Comparison of ENCODE assay signal across 8 cellular contexts in genomic region chr2:8544786-8545631, GRCh38.
DNase-seq lines count a peak whose midpoint lies in the region; ATAC-seq and TF ChIP-seq lines count a peak whose summit lies in the region.

No MANE protein-coding gene starts in this region.

- H3K9ac ChIP-seq in SU-DHL-6 (ENCODE audit: low read length) = peak overlapping the region; percentile 19; the same call in 1 of the 2 replicates

- no peaks in the 10 kb centered on the region for H3K27me3 ChIP-seq in SU-DHL-6 (ENCODE audit: low read length)

- peak overlapping the region; percentile 26 for H3K4me2 ChIP-seq in SU-DHL-6 (ENCODE audit: low read depth, low read length, poor library complexity, severe bottlenecking)

- peak; percentile 33 for DNase-seq in DMS53 treated with DMSO at 0.1 percent for 48 hours (lab: John Stamatoyannopoulos, UW; ENCODE audit: unreplicated experiment)
- DNase-seq in HS-27A (ENCODE audit: low read depth) = peak; percentile 12
- peak; percentile 69 to 76 (median 70) for DNase-seq in immature natural killer cell
- DNase-seq in stimulated activated CD4-positive, alpha-beta T cell treated with anti-CD3 and anti-CD28 coated beads, Interleukin-2, amount 100 ng/mL, for 48 hours = peak; percentile 82 to 85
- no peak for DNase-seq in DMS153 treated with DMSO at 0.1 percent for 48 hours (lab: John Stamatoyannopoulos, UW; ENCODE audit: unreplicated experiment)

- H3K9me2 ChIP-seq in SU-DHL-6 (replicated peaks; ENCODE audit: insufficient read depth, low read length) = no peaks in the 10 kb centered on the region

- peak; percentile 49 for ATAC-seq in GM21381 (IDR thresholded peaks at IDR 0.05; ENCODE audit: unreplicated experiment)

- no peaks in the 10 kb centered on the region for H3K36me3 ChIP-seq in SU-DHL-6 (ENCODE audit: low read length)

- no peaks in the 10 kb centered on the region for H4K20me1 ChIP-seq in SU-DHL-6 (ENCODE audit: low read depth, low read length)

- H3K4me1 Mint-ChIP-seq in activated naive CD8-positive, alpha-beta T cell (ENCODE audit: low read depth) = peaks cover 71% of the 10 kb centered on the region
- H3K4me1 Mint-ChIP-seq in immature natural killer cell = peaks cover 83% of the 10 kb centered on the region in 2 donors

- no peaks in the 10 kb centered on the region for H3K36me3 Mint-ChIP-seq in activated naive CD8-positive, alpha-beta T cell
- no peaks in the 10 kb centered on the region for H3K36me3 Mint-ChIP-seq in immature natural killer cell

- H3F3A ChIP-seq in SU-DHL-6 (ENCODE audit: insufficient read depth) = peaks cover 4% of the 10 kb centered on the region

- H3K79me2 ChIP-seq in SU-DHL-6 (ENCODE audit: insufficient read depth, low read length) = no peaks in the 10 kb centered on the region

- no peak overlapping the region for H3K4me3 ChIP-seq in SU-DHL-6 (ENCODE audit: insufficient read depth, low read length, poor library complexity, severe bottlenecking)

- peak overlapping the region; percentile 86 for H3K27ac Mint-ChIP-seq in activated naive CD8-positive, alpha-beta T cell
- H3K27ac Mint-ChIP-seq in immature natural killer cell = peak overlapping the region; percentile 98 to 100 (median 99)

- H3K27ac ChIP-seq in SU-DHL-6 (ENCODE audit: low read depth, low read length) = peak overlapping the region; percentile 65

- no peaks in the 10 kb centered on the region for H3K9me3 Mint-ChIP-seq in activated naive CD8-positive, alpha-beta T cell (ENCODE audit: low read depth)
- H3K9me3 Mint-ChIP-seq in immature natural killer cell = no peaks in the 10 kb centered on the region

- peaks cover 2% of the 10 kb centered on the region for H3K27me3 Mint-ChIP-seq in activated naive CD8-positive, alpha-beta T cell
- H3K27me3 Mint-ChIP-seq in immature natural killer cell (ENCODE audit: low read depth in 3 of 3) = peaks cover 2 to 18% (median 6%) of the 10 kb centered on the region in 3 donors

- no peaks in the 10 kb centered on the region for H3K9me3 ChIP-seq in SU-DHL-6 (ENCODE audit: insufficient read depth, low read length)

- H3K4me3 Mint-ChIP-seq in activated naive CD8-positive, alpha-beta T cell = peak overlapping the region; percentile 65
- peak overlapping the region; percentile 59 to 88 (median 84) for H3K4me3 Mint-ChIP-seq in immature natural killer cell

- H2AFZ ChIP-seq in SU-DHL-6 (ENCODE audit: low read depth, low read length, severe bottlenecking) = no peak overlapping the region

- peak; percentile 48 for TF ChIP-seq CTCF in SU-DHL-6 (IDR thresholded peaks at IDR 0.05; ENCODE audit: insufficient read depth, low read length, poor library complexity, severe bottlenecking)
